ENCODE assay signal across 16 cellular contexts in the genomic region with DNA sequence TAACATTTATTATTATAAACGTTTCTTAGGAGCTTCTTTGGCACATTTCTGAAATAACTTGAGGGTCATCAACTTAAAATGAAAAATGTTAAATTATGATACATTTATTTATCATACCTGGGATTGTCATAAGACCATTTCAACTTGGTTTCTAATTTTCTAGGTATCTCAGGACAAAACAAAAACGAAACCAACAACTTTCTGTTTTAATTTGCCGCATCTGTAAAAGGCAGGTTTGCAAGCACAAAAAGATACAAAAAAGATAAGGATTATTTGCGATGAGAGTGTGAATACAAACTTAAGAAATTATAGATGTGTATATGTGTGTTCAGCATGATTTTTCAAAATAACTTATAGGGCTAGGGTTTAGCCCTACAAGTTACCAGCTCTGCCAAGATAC.
DNase-seq lines count a peak whose midpoint lies in the region; ATAC-seq and TF ChIP-seq lines count a peak whose summit lies in the region.
"Had no signal": no experiment of that assay in that cellular context is flagged by ENCODE, and none has a peak within 500 bp of the region (broad histone marks: within the 10 kb centered on the region; RNA-seq: fewer than 3 reads in every experiment).

No MANE protein-coding gene starts in this region.

- no peaks in the 10 kb centered on the region for H3K27me3 ChIP-seq in colonic mucosa
- H3K27me3 ChIP-seq: gastroesophageal sphincter had no signal

- H3K36me3 ChIP-seq in colonic mucosa = no peaks in the 10 kb centered on the region
- H3K36me3 ChIP-seq: gastroesophageal sphincter, lower lobe of right lung had no signal

- no peak for TF ChIP-seq CTCF in colonic mucosa (IDR thresholded peaks at IDR 0.05)

- peak overlapping the region; percentile 78 for H3K4me3 Mint-ChIP-seq in activated naive CD4-positive, alpha-beta T cell treated with anti-CD3 and anti-CD28 coated beads for 36 hours
- H3K4me3 Mint-ChIP-seq in T-cell = peak overlapping the region; percentile 71 to 86 (median 85)
- peak overlapping the region; percentile 75 for H3K4me3 Mint-ChIP-seq in stimulated activated effector memory CD8-positive, alpha-beta T cell treated with anti-CD3 and anti-CD28 coated beads, Interleukin-12 subunit alpha, Interleukin-12 subunit beta, amount 100 ng/mL, for 72 hours
- H3K4me3 Mint-ChIP-seq: nephron progenitor cell had no signal

- peak; percentile 23 to 44 (median 36) for ATAC-seq in T-cell (replicated peaks in 1 of 4)
- ATAC-seq in stimulated activated effector memory CD8-positive, alpha-beta T cell treated with anti-CD3 and anti-CD28 coated beads, Interleukin-12 subunit alpha, Interleukin-12 subunit beta, amount 100 ng/mL, for 72 hours = no peak
- ATAC-seq in HG03457 (IDR thresholded peaks at IDR 0.05; ENCODE audit: unreplicated experiment) = no peak
- ATAC-seq in HG03520 (IDR thresholded peaks at IDR 0.05; ENCODE audit: unreplicated experiment) = no peak
- ATAC-seq: gastroesophageal sphincter, lower lobe of right lung had no signal

- H3K36me3 Mint-ChIP-seq in activated naive CD4-positive, alpha-beta T cell treated with anti-CD3 and anti-CD28 coated beads for 36 hours (ENCODE audit: low read depth) = peaks cover 4% of the 10 kb centered on the region
- H3K36me3 Mint-ChIP-seq in T-cell = peaks cover 3% of the 10 kb centered on the region
- peaks cover 6% of the 10 kb centered on the region for H3K36me3 Mint-ChIP-seq in stimulated activated effector memory CD8-positive, alpha-beta T cell treated with anti-CD3 and anti-CD28 coated beads, Interleukin-12 subunit alpha, Interleukin-12 subunit beta, amount 100 ng/mL, for 72 hours

- peak overlapping the region; percentile 91 for H3K27ac Mint-ChIP-seq in activated naive CD4-positive, alpha-beta T cell treated with anti-CD3 and anti-CD28 coated beads for 36 hours
- peak overlapping the region; percentile 96 to 99 for H3K27ac Mint-ChIP-seq in T-cell
- H3K27ac Mint-ChIP-seq in stimulated activated effector memory CD8-positive, alpha-beta T cell treated with anti-CD3 and anti-CD28 coated beads, Interleukin-12 subunit alpha, Interleukin-12 subunit beta, amount 100 ng/mL, for 72 hours = peak overlapping the region; percentile 67
- H3K27ac Mint-ChIP-seq: nephron progenitor cell had no signal

- POLR2A ChIA-PET in T-cell (lab: Charles Lee) = interaction anchor here in 1 of 2 donors (0.9 kb wide), 1 partner anchor 9 kb away, joined by 3 read pairs; no protein-coding TSS in a partner anchor

- no peak overlapping the region for H3K9ac ChIP-seq in colonic mucosa (ENCODE audit: low read depth in 2 of 2, low read length in 2 of 2)

- H3K9me3 ChIP-seq in colonic mucosa = no peaks in the 10 kb centered on the region
- H3K9me3 ChIP-seq: gastroesophageal sphincter, lower lobe of right lung had no signal

- peak overlapping the region; percentile 13 for H3K27ac ChIP-seq in colonic mucosa
- H3K27ac ChIP-seq: gastroesophageal sphincter, lower lobe of right lung had no signal

- intact Hi-C loops in activated naive CD4-positive, alpha-beta T cell treated with anti-CD3 and anti-CD28 coated beads for 36 hours (cut with micrococcal nuclease) = loop anchor here (2.0 to 10.0 kb wide), 6 partner anchors 184 to 1082 kb away; a partner anchor contains a TSS
- intact Hi-C loops in colonic mucosa (cut with DNase I) = no loop called here

- no peak for DNase-seq in activated naive CD4-positive, alpha-beta T cell treated with anti-CD3 and anti-CD28 coated beads for 36 hours
- DNase-seq in activated naive CD4-positive, alpha-beta T cell treated with Interleukin-2 at 50 U/mL for 16 hours = no peak
- DNase-seq in T-cell (no peak), colonic mucosa (no peak), NCI-H1092 (lab: John Stamatoyannopoulos, UW) (no peak)
- DNase-seq in stimulated activated effector memory CD8-positive, alpha-beta T cell treated with anti-CD3 and anti-CD28 coated beads, Interleukin-12 subunit alpha, Interleukin-12 subunit beta, amount 100 ng/mL, for 72 hours (ENCODE audit: low spot score in 2 of 2) = no peak
- DNase-seq: Calu3, caudate nucleus, GDM1, lower lobe of right lung, NCI-H1105, nephron progenitor cell, SIG-M5 had no signal

- no peaks in the 10 kb centered on the region for H3K4me1 ChIP-seq in colonic mucosa
- H3K4me1 ChIP-seq: gastroesophageal sphincter, lower lobe of right lung had no signal

- CTCF ChIA-PET in activated naive CD4-positive, alpha-beta T cell treated with anti-CD3 and anti-CD28 coated beads for 36 hours (lab: Charles Lee) = interaction anchor here (0.6 kb wide), 2 partner anchors 54 to 1157 kb away, joined by 3 to 4 read pairs; no protein-coding TSS in a partner anchor
- CTCF ChIA-PET in T-cell (lab: Charles Lee) = interaction anchor here in 1 of 2 donors (0.8 to 1.0 kb wide), 3 partner anchors 51 to 781 kb away, joined by 3 to 4 read pairs (median 4); no protein-coding TSS in a partner anchor

- no peaks in the 10 kb centered on the region for H3K27me3 Mint-ChIP-seq in activated naive CD4-positive, alpha-beta T cell treated with anti-CD3 and anti-CD28 coated beads for 36 hours (ENCODE audit: low read depth)
- no peaks in the 10 kb centered on the region for H3K27me3 Mint-ChIP-seq in T-cell

- peaks cover 1% of the 10 kb centered on the region for H3K9me3 Mint-ChIP-seq in activated naive CD4-positive, alpha-beta T cell treated with anti-CD3 and anti-CD28 coated beads for 36 hours
- peaks cover 0 to 3% (median 2%) of the 10 kb centered on the region in 3 donors for H3K9me3 Mint-ChIP-seq in T-cell
- H3K9me3 Mint-ChIP-seq in stimulated activated effector memory CD8-positive, alpha-beta T cell treated with anti-CD3 and anti-CD28 coated beads, Interleukin-12 subunit alpha, Interleukin-12 subunit beta, amount 100 ng/mL, for 72 hours = peaks cover 2% of the 10 kb centered on the region
- H3K9me3 Mint-ChIP-seq: nephron progenitor cell had no signal

- H3K4me1 Mint-ChIP-seq in activated naive CD4-positive, alpha-beta T cell treated with anti-CD3 and anti-CD28 coated beads for 36 hours (ENCODE audit: low read depth) = peaks cover 49% of the 10 kb centered on the region
- H3K4me1 Mint-ChIP-seq in T-cell = peaks cover 45 to 58% (median 52%) of the 10 kb centered on the region in 3 donors
- peaks cover 22% of the 10 kb centered on the region for H3K4me1 Mint-ChIP-seq in stimulated activated effector memory CD8-positive, alpha-beta T cell treated with anti-CD3 and anti-CD28 coated beads, Interleukin-12 subunit alpha, Interleukin-12 subunit beta, amount 100 ng/mL, for 72 hours
- H3K4me1 Mint-ChIP-seq: nephron progenitor cell had no signal

- no peak overlapping the region for H3K4me3 ChIP-seq in colonic mucosa
- H3K4me3 ChIP-seq: gastroesophageal sphincter, lower lobe of right lung had no signal

Comparison
In these comparisons a context has a peak if more than half of its experiments do, and no peak if none do; other contexts are left out.
1. ATAC-seq: peak in T-cell (4 of 4); none in stimulated activated effector memory CD8-positive, alpha-beta T cell treated with anti-CD3 and anti-CD28 coated beads, Interleukin-12 subunit alpha, Interleukin-12 subunit beta, amount 100 ng/mL, for 72 hours (single experiment), HG03457 (single experiment) and HG03520 (single experiment).
2. Peak in every context shown above with its lines, with median percentiles within 50 percentile points of each other: H3K27ac Mint-ChIP-seq and H3K4me3 Mint-ChIP-seq.